25 cellular contexts compared by ENCODE assay signal in genomic region chr9:134961331-134962064, GRCh38. TPM values are rescaled to one million over a fixed set of nuclear protein-coding genes. Genes with fewer than 3 reads are reported as not detected.
DNase-seq lines count a peak whose midpoint lies in the region; ATAC-seq and TF ChIP-seq lines count a peak whose summit lies in the region.
"Had no signal": no experiment of that assay in that cellular context is flagged by ENCODE, and none has a peak within 500 bp of the region (broad histone marks: within the 10 kb centered on the region; RNA-seq: fewer than 3 reads in every experiment).

No MANE protein-coding gene starts in this region.

- H3K27me3 Mint-ChIP-seq in activated CD8-positive, alpha-beta memory T cell treated with anti-CD3 and anti-CD28 coated beads, Interleukin-2, amount 10 ng/mL, durations not matched to agents 7 days and 5 days = no peaks in the 10 kb centered on the region
- H3K27me3 Mint-ChIP-seq in CD8-positive, alpha-beta T cell (ENCODE audit: low read depth) = peaks cover 3% of the 10 kb centered on the region
- H3K27me3 Mint-ChIP-seq: activated CD4-positive, alpha-beta T cell treated with anti-CD3 and anti-CD28 coated beads, Interleukin-2, amount 10 ng/mL, durations not matched to agents 24 days and 14 days; activated naive CD8-positive, alpha-beta T cell treated with anti-CD3 and anti-CD28 coated beads, Interleukin-2, amount 50 U/mL, for 24 hours had no signal

- no peak overlapping the region for H3K27ac Mint-ChIP-seq in activated CD8-positive, alpha-beta memory T cell treated with anti-CD3 and anti-CD28 coated beads, Interleukin-2, amount 10 ng/mL, durations not matched to agents 7 days and 5 days
- no peak overlapping the region for H3K27ac Mint-ChIP-seq in CD8-positive, alpha-beta T cell
- H3K27ac Mint-ChIP-seq: activated CD4-positive, alpha-beta T cell treated with anti-CD3 and anti-CD28 coated beads, Interleukin-2, amount 10 ng/mL, durations not matched to agents 24 days and 14 days; activated naive CD8-positive, alpha-beta T cell treated with anti-CD3 and anti-CD28 coated beads, Interleukin-2, amount 50 U/mL, for 24 hours; activated T-helper 17 cell treated with anti-CD3 and anti-CD28 coated beads, Interleukin-2, amount 50 U/mL, for 72 hours had no signal

- H3K4me1 Mint-ChIP-seq in activated CD8-positive, alpha-beta memory T cell treated with anti-CD3 and anti-CD28 coated beads, Interleukin-2, amount 10 ng/mL, durations not matched to agents 7 days and 5 days = no peaks in the 10 kb centered on the region
- H3K4me1 Mint-ChIP-seq in CD8-positive, alpha-beta T cell (ENCODE audit: low read depth) = no peaks in the 10 kb centered on the region
- H3K4me1 Mint-ChIP-seq: activated CD4-positive, alpha-beta T cell treated with anti-CD3 and anti-CD28 coated beads, Interleukin-2, amount 10 ng/mL, durations not matched to agents 24 days and 14 days; activated naive CD8-positive, alpha-beta T cell treated with anti-CD3 and anti-CD28 coated beads, Interleukin-2, amount 50 U/mL, for 24 hours; activated T-helper 17 cell treated with anti-CD3 and anti-CD28 coated beads, Interleukin-2, amount 50 U/mL, for 72 hours had no signal

- peak; percentile 9 for DNase-seq in activated CD8-positive, alpha-beta memory T cell treated with anti-CD3 and anti-CD28 coated beads, Interleukin-2, amount 50 U/mL, for 4 hours
- no peak for DNase-seq in activated CD8-positive, alpha-beta memory T cell treated with anti-CD3 and anti-CD28 coated beads, Interleukin-2, amount 10 ng/mL, durations not matched to agents 7 days and 5 days
- DNase-seq in RWPE2 (ENCODE audit: low spot score) (peak; percentile 65), lower lobe of right lung (peak; percentile 43), spleen (peak; percentile 64), DMS153 treated with DMSO at 0.1 percent for 48 hours (lab: John Stamatoyannopoulos, UW; ENCODE audit: unreplicated experiment) (no peak), NCI-H128 (lab: John Stamatoyannopoulos, UW; ENCODE audit: unreplicated experiment) (no peak)
- no peak for DNase-seq in CD8-positive, alpha-beta T cell
- DNase-seq: activated CD4-positive, alpha-beta T cell treated with anti-CD3 and anti-CD28 coated beads, Interleukin-2, amount 10 ng/mL, durations not matched to agents 24 days and 14 days; activated naive CD8-positive, alpha-beta T cell treated with anti-CD3 and anti-CD28 coated beads, Interleukin-2, amount 50 U/mL, for 24 hours; AML-193; GDM1; GM23248; mesenchymal stem cell; NCI-H187; stomach; T-helper 2 cell; trophoblast cell had no signal

- CTCF ChIA-PET in activated CD8-positive, alpha-beta memory T cell treated with anti-CD3 and anti-CD28 coated beads, Interleukin-2, amount 10 ng/mL, durations not matched to agents 7 days and 5 days (lab: Charles Lee) = no interaction called here
- CTCF ChIA-PET in CD8-positive, alpha-beta T cell (lab: Charles Lee) = no interaction called here

- TF ChIP-seq POLR2A in spleen (IDR thresholded peaks at IDR 0.05) = no peak

- H3K4me3 Mint-ChIP-seq in activated CD8-positive, alpha-beta memory T cell treated with anti-CD3 and anti-CD28 coated beads, Interleukin-2, amount 10 ng/mL, durations not matched to agents 7 days and 5 days = no peak overlapping the region
- no peak overlapping the region for H3K4me3 Mint-ChIP-seq in CD8-positive, alpha-beta T cell
- H3K4me3 Mint-ChIP-seq: activated CD4-positive, alpha-beta T cell treated with anti-CD3 and anti-CD28 coated beads, Interleukin-2, amount 10 ng/mL, durations not matched to agents 24 days and 14 days; activated naive CD8-positive, alpha-beta T cell treated with anti-CD3 and anti-CD28 coated beads, Interleukin-2, amount 50 U/mL, for 24 hours; activated T-helper 17 cell treated with anti-CD3 and anti-CD28 coated beads, Interleukin-2, amount 50 U/mL, for 72 hours had no signal

- H3K27ac ChIP-seq in RWPE2 (ENCODE audit: poor library complexity, severe bottlenecking) (no peak overlapping the region), lower lobe of right lung (no peak overlapping the region), spleen (no peak overlapping the region)
- H3K27ac ChIP-seq in CD8-positive, alpha-beta T cell (ENCODE audit: low read depth, low read length) = no peak overlapping the region
- H3K27ac ChIP-seq: GM23248, parathyroid adenoma, RWPE1, stomach had no signal

- H3K4me1 ChIP-seq in RWPE2 (ENCODE audit: insufficient read depth, poor library complexity, severe bottlenecking) = no peaks in the 10 kb centered on the region
- no peaks in the 10 kb centered on the region for H3K4me1 ChIP-seq in lower lobe of right lung
- H3K4me1 ChIP-seq in spleen = peaks cover 0 to 13% (median 5%) of the 10 kb centered on the region in 6 donors
- no peaks in the 10 kb centered on the region for H3K4me1 ChIP-seq in CD8-positive, alpha-beta T cell (ENCODE audit: insufficient read depth, low read length)
- H3K4me1 ChIP-seq: parathyroid adenoma, stomach had no signal

- no peaks in the 10 kb centered on the region for H3K9me3 ChIP-seq in RWPE2 (ENCODE audit: severe bottlenecking)
- H3K9me3 ChIP-seq in lower lobe of right lung = no peaks in the 10 kb centered on the region
- peaks cover 0 to 4% (median 0%) of the 10 kb centered on the region in 8 donors for H3K9me3 ChIP-seq in spleen
- no peaks in the 10 kb centered on the region for H3K9me3 ChIP-seq in CD8-positive, alpha-beta T cell (ENCODE audit: low read length)

- H3K36me3 Mint-ChIP-seq in activated CD8-positive, alpha-beta memory T cell treated with anti-CD3 and anti-CD28 coated beads, Interleukin-2, amount 10 ng/mL, durations not matched to agents 7 days and 5 days = no peaks in the 10 kb centered on the region
- no peaks in the 10 kb centered on the region for H3K36me3 Mint-ChIP-seq in CD8-positive, alpha-beta T cell

- no peak overlapping the region for H3K4me3 ChIP-seq in RWPE2 (ENCODE audit: severe bottlenecking)
- no peak overlapping the region for H3K4me3 ChIP-seq in lower lobe of right lung
- no peak overlapping the region for H3K4me3 ChIP-seq in spleen
- no peak overlapping the region for H3K4me3 ChIP-seq in CD8-positive, alpha-beta T cell (ENCODE audit: low read depth, low read length)
- H3K4me3 ChIP-seq: GM23248, stomach had no signal

- no peak for ATAC-seq in activated CD8-positive, alpha-beta memory T cell treated with anti-CD3 and anti-CD28 coated beads, Interleukin-2, amount 10 ng/mL, durations not matched to agents 7 days and 5 days
- ATAC-seq in RWPE2 (ENCODE audit: low read depth) (no peak), lower lobe of right lung (no peak)
- no peak for ATAC-seq in CD8-positive, alpha-beta T cell
- ATAC-seq: activated naive CD8-positive, alpha-beta T cell treated with anti-CD3 and anti-CD28 coated beads, Interleukin-2, amount 50 U/mL, for 24 hours; activated T-helper 17 cell treated with anti-CD3 and anti-CD28 coated beads, Interleukin-2, amount 50 U/mL, for 72 hours; SK-N-SH treated with all-trans-retinoic acid at 6 μM for 48 hours had no signal

- TF ChIP-seq CTCF in RWPE2 (IDR thresholded peaks at IDR 0.05; ENCODE audit: poor library complexity, severe bottlenecking) (no peak), lower lobe of right lung (IDR thresholded peaks at IDR 0.05) (no peak), spleen (IDR thresholded peaks at IDR 0.05 in 8 of 11, conservative IDR thresholded peaks at IDR 0.05 in 3 of 11) (no peak)
- TF ChIP-seq CTCF in CD8-positive, alpha-beta T cell (IDR thresholded peaks at IDR 0.05) = no peak

- no peaks in the 10 kb centered on the region for H3K9me3 Mint-ChIP-seq in activated CD8-positive, alpha-beta memory T cell treated with anti-CD3 and anti-CD28 coated beads, Interleukin-2, amount 10 ng/mL, durations not matched to agents 7 days and 5 days (ENCODE audit: low read depth)
- H3K9me3 Mint-ChIP-seq in CD8-positive, alpha-beta T cell = no peaks in the 10 kb centered on the region
- H3K9me3 Mint-ChIP-seq: activated CD4-positive, alpha-beta T cell treated with anti-CD3 and anti-CD28 coated beads, Interleukin-2, amount 10 ng/mL, durations not matched to agents 24 days and 14 days; activated naive CD8-positive, alpha-beta T cell treated with anti-CD3 and anti-CD28 coated beads, Interleukin-2, amount 50 U/mL, for 24 hours; activated T-helper 17 cell treated with anti-CD3 and anti-CD28 coated beads, Interleukin-2, amount 50 U/mL, for 72 hours had no signal

- intact Hi-C loops in lower lobe of right lung (cut with DNase I) = no loop called here
- intact Hi-C loops in spleen (cut with DNase I; ENCODE audit: low total_unique reads) = no loop called here
- intact Hi-C loops in CD8-positive, alpha-beta T cell (cut with DNase I, micrococcal nuclease) = loop anchor here in 1 of 2 experiments (10.0 kb wide), 1 partner anchor 583 kb away; the partner anchor contains the start of gene OBP2A

- POLR2A ChIA-PET in CD8-positive, alpha-beta T cell (lab: Charles Lee) = no interaction called here

- WGBS in spleen, 5 donors = 76 to 88% (median 80%) methylated on average over 12 to 21 of the region's 21 CpGs

- H3K27me3 ChIP-seq in RWPE2 (ENCODE audit: insufficient read depth, poor library complexity, severe bottlenecking) (peaks cover 48% of the 10 kb centered on the region), lower lobe of right lung (ENCODE audit: low read depth) (peaks cover 7% of the 10 kb centered on the region), spleen (replicated peaks in 1 of 7) (peaks cover 0 to 51% (median 0%) of the 10 kb centered on the region in 7 donors)
- no peaks in the 10 kb centered on the region for H3K27me3 ChIP-seq in CD8-positive, alpha-beta T cell (ENCODE audit: insufficient read depth, low read length)

- H3K36me3 ChIP-seq in RWPE2 (ENCODE audit: low read depth) (no peaks in the 10 kb centered on the region), lower lobe of right lung (no peaks in the 10 kb centered on the region), spleen (no peaks in the 10 kb centered on the region)
- H3K36me3 ChIP-seq in CD8-positive, alpha-beta T cell (ENCODE audit: insufficient read depth, low read length) = no peaks in the 10 kb centered on the region
- H3K36me3 ChIP-seq: stomach had no signal

RNA-seq across cellular contexts. Expression of gene FCN1, which starts 43.8 kb away (rescaled TPM):
- not detected for total RNA-seq in activated CD8-positive, alpha-beta memory T cell treated with anti-CD3 and anti-CD28 coated beads, Interleukin-2, amount 10 ng/mL, durations not matched to agents 7 days and 5 days
- total RNA-seq in lower lobe of right lung (84.4 TPM), spleen (100 to 1,000 TPM in 3 of 7 donors, 10 to 100 TPM in 4; 33.1 to 209 (median 77.5) TPM)
- polyA plus RNA-seq in spleen = 10 to 100 TPM in 2 of 3 donors, 1 to 10 TPM in 1; 5.2 to 30.0 (median 21.9) TPM
- 1 to 10 TPM in 1 of 2 experiments, under 1 TPM in 1; 0.76 to 1.1 TPM for total RNA-seq in CD8-positive, alpha-beta T cell
- total RNA-seq: A172; activated CD4-positive, alpha-beta T cell treated with anti-CD3 and anti-CD28 coated beads, Interleukin-2, amount 10 ng/mL, durations not matched to agents 24 days and 14 days; activated T-helper 17 cell treated with anti-CD3 and anti-CD28 coated beads, Interleukin-2, amount 50 U/mL, for 72 hours; GM23248; kidney epithelial cell; myocyte had no signal
- polyA plus RNA-seq: GM23248 had no signal

Comparison
In these comparisons a context has a peak if more than half of its experiments do, and no peak if none do; other contexts are left out.
1. DNase-seq: peak in activated CD8-positive, alpha-beta memory T cell treated with anti-CD3 and anti-CD28 coated beads, Interleukin-2, amount 50 U/mL, for 4 hours (single experiment), RWPE2 (single experiment), lower lobe of right lung (single experiment) and spleen (single experiment); none in activated CD8-positive, alpha-beta memory T cell treated with anti-CD3 and anti-CD28 coated beads, Interleukin-2, amount 10 ng/mL, durations not matched to agents 7 days and 5 days (single experiment), CD8-positive, alpha-beta T cell (0 of 7), DMS153 treated with DMSO at 0.1 percent for 48 hours (single experiment) and NCI-H128 (single experiment).
2. RNA of gene FCN1, which starts 43.8 kb away (total RNA-seq): 84.4 TPM in lower lobe of right lung (single experiment) and 33.1 to 209 TPM in spleen; 0.76 to 1.1 TPM in CD8-positive, alpha-beta T cell and not detected in activated CD8-positive, alpha-beta memory T cell treated with anti-CD3 and anti-CD28 coated beads, Interleukin-2, amount 10 ng/mL, durations not matched to agents 7 days and 5 days; every median in the first group is over 10 times any median in the second.